ENCODE assay signal across 17 cellular contexts in genomic region chr6:99305021-99305554, GRCh38. TPM values are rescaled to one million over a fixed set of nuclear protein-coding genes. Genes with fewer than 3 reads are reported as not detected.
A peak's percentile ranks its signal among the peaks of the same experiment; 100 is the strongest.
DNase-seq lines count a peak whose midpoint lies in the region; ATAC-seq and TF ChIP-seq lines count a peak whose summit lies in the region.
"Had no signal": no experiment of that assay in that cellular context is flagged by ENCODE, and none has a peak within 500 bp of the region (broad histone marks: within the 10 kb centered on the region; RNA-seq: fewer than 3 reads in every experiment).

No MANE protein-coding gene starts in this region.

- H3K9me3 Mint-ChIP-seq in glutamatergic neuron (ENCODE audit: unreplicated experiment) = no peaks in the 10 kb centered on the region
- H3K9me3 Mint-ChIP-seq: CD4-positive, alpha-beta T cell; T-helper 1 cell treated with Interleukin-12 subunit alpha and Interleukin-12 subunit beta and Interleukin-4 antibody, amounts not matched to agents 30 μg/mL and 1 μg/mL, for 36 hours had no signal

- peaks cover 31% of the 10 kb centered on the region for H3K4me1 Mint-ChIP-seq in glutamatergic neuron (ENCODE audit: low read depth, unreplicated experiment)
- H3K4me1 Mint-ChIP-seq: B cell had no signal

- DNase-seq in glutamatergic neuron = no peak
- DNase-seq in erythroblast (lab: John Stamatoyannopoulos, UW) = no peak
- no peak for DNase-seq in NCI-H526 (lab: John Stamatoyannopoulos, UW)
- DNase-seq: CD4-positive, alpha-beta T cell; GF-D8; H7; NCI-H1436; NCI-H2081 treated with DMSO at 0.1 percent for 48 hours; NCI-H345; NCI-H774; SHP77 treated with DMSO at 0.1 percent for 48 hours had no signal

- no peak for TF ChIP-seq CTCF in glutamatergic neuron (IDR thresholded peaks at IDR 0.05; ENCODE audit: partially characterized antibody, unreplicated experiment)

- peak overlapping the region; percentile 56 for H3K27ac Mint-ChIP-seq in glutamatergic neuron (ENCODE audit: unreplicated experiment)
- H3K27ac Mint-ChIP-seq: B cell; CD4-positive, alpha-beta T cell; T-helper 1 cell treated with Interleukin-12 subunit alpha and Interleukin-12 subunit beta and Interleukin-4 antibody, amounts not matched to agents 30 μg/mL and 1 μg/mL, for 36 hours had no signal

- no peak overlapping the region for H3K4me3 Mint-ChIP-seq in glutamatergic neuron (ENCODE audit: unreplicated experiment)
- H3K4me3 Mint-ChIP-seq: B cell; CD4-positive, alpha-beta T cell; T-helper 1 cell treated with Interleukin-12 subunit alpha and Interleukin-12 subunit beta and Interleukin-4 antibody, amounts not matched to agents 30 μg/mL and 1 μg/mL, for 36 hours had no signal

- peaks cover 11% of the 10 kb centered on the region for H3K36me3 Mint-ChIP-seq in glutamatergic neuron (ENCODE audit: unreplicated experiment)

- ATAC-seq in GM18868 (IDR thresholded peaks at IDR 0.05; ENCODE audit: unreplicated experiment) (peak; percentile 58), HG02798 (IDR thresholded peaks at IDR 0.05; ENCODE audit: poor library complexity, unreplicated experiment) (peak; percentile 49), HG03521 (IDR thresholded peaks at IDR 0.05; ENCODE audit: unreplicated experiment) (peak; percentile 41), HG03469 (IDR thresholded peaks at IDR 0.05; ENCODE audit: unreplicated experiment) (no peak)

- peaks cover 2% of the 10 kb centered on the region for H3K27me3 Mint-ChIP-seq in glutamatergic neuron (ENCODE audit: unreplicated experiment)

- no peak for TF ChIP-seq POLR2A in erythroblast (IDR thresholded peaks at IDR 0.05; ENCODE audit: low read length)

RNA-seq across cellular contexts. Expression of gene FAXC, which starts 44.4 kb away (rescaled TPM):
- total RNA-seq in glutamatergic neuron (ENCODE audit: unreplicated experiment) = 68.9 TPM
- total RNA-seq: B cell; CD4-positive, alpha-beta T cell had no signal
